11 cellular contexts compared by ENCODE assay signal in the genomic region with DNA sequence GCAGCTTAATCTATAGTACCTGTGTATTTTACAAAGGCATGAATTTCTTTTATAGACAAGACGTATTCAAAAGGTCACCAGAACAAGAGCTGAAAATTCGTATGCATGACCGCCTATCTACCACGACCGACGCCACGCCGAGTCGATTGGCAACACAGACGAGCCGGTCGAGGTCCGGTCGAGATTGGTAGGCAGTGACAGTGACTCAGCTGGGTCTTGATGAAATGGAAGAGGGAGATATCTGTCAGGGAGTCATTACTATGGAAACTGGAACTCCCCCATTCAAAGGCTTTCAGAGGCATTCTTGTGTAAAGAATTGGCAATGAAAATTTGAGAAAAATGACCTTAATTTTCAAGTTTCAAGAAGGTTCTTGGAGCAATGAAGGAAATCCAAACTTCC. TPM values are rescaled to one million over a fixed set of nuclear protein-coding genes. Genes with fewer than 3 reads are reported as not detected.
A peak's percentile ranks its signal among the peaks of the same experiment; 100 is the strongest.
DNase-seq lines count a peak whose midpoint lies in the region; ATAC-seq and TF ChIP-seq lines count a peak whose summit lies in the region.
"Had no signal": no experiment of that assay in that cellular context is flagged by ENCODE, and none has a peak within 500 bp of the region (broad histone marks: within the 10 kb centered on the region; RNA-seq: fewer than 3 reads in every experiment).

No MANE protein-coding gene starts in this region.

- WGBS in right cardiac atrium: 87% methylated on average over 14 of the region's 14 CpGs

- H3K4me1 Mint-ChIP-seq in IgD-negative memory B cell: peaks cover 33 to 39% (median 38%) of the 10 kb centered on the region in 3 donors
- H3K4me1 Mint-ChIP-seq in neural crest cell: peaks cover 48% of the 10 kb centered on the region

- no peak overlapping the region for H3K27ac ChIP-seq in DND-41 (ENCODE audit: low read length)
- H3K27ac ChIP-seq in right cardiac atrium (ENCODE audit: low read length): no peak overlapping the region

- H3K27ac Mint-ChIP-seq in IgD-negative memory B cell (peak overlapping the region in 1 of 3 donors; percentile 40), neural crest cell (ENCODE audit: unreplicated experiment) (no peak overlapping the region)

- TF ChIP-seq CTCF in DND-41 (IDR thresholded peaks at IDR 0.05; ENCODE audit: borderline replicate concordance, extremely low read depth, low read length, poor library complexity, severe bottlenecking) (no peak), neural crest cell (conservative IDR thresholded peaks at IDR 0.05) (no peak)

- H4K20me1 ChIP-seq in DND-41 (ENCODE audit: insufficient read depth, low read length): no peaks in the 10 kb centered on the region; the same call in 1 of the 2 replicates

- H3K4me3 ChIP-seq in DND-41 (ENCODE audit: low read depth in 1 of 2, low read length in 2 of 2) (peak overlapping the region in 1 of 2 experiments; percentile 24; a peak in 1 of 4 replicates), right cardiac atrium (ENCODE audit: low read length) (no peak overlapping the region)

- H3K36me3 ChIP-seq in DND-41 (ENCODE audit: insufficient read depth, low read length): peaks cover 49% of the 10 kb centered on the region

- DNase-seq in DND-41 (no peak), astrocyte of the hippocampus (ENCODE audit: low read depth, low spot score) (peak; percentile 21), neural crest cell (ENCODE audit: low read depth, low spot score) (no peak), NCI-H2196 (lab: John Stamatoyannopoulos, UW; ENCODE audit: unreplicated experiment) (no peak), right cardiac atrium (no peak)
- DNase-seq: DMS79 treated with DMSO at 0.1 percent for 48 hours, GOT3, left cardiac atrium, NCI-H510A treated with DMSO at 0.1 percent for 48 hours had no signal

- ATAC-seq in DND-41 (ENCODE audit: insufficient read depth, low read depth) (no peak), right cardiac atrium (no peak), HG03045 (IDR thresholded peaks at IDR 0.05; ENCODE audit: unreplicated experiment) (no peak)
- ATAC-seq: left cardiac atrium had no signal

- H3K4me2 ChIP-seq in DND-41 (ENCODE audit: insufficient read depth, low read length): peak overlapping the region; percentile 90; the same call in 1 of the 2 replicates

- H2AFZ ChIP-seq in DND-41 (ENCODE audit: low read depth, low read length): no peak overlapping the region

- H3K4me1 ChIP-seq in DND-41 (ENCODE audit: insufficient read depth, low read length) (peaks cover 47% of the 10 kb centered on the region), right cardiac atrium (ENCODE audit: control insufficient read depth, insufficient read depth, low read length) (peaks cover 7% of the 10 kb centered on the region)

- H3K36me3 Mint-ChIP-seq in IgD-negative memory B cell: peaks cover 2% of the 10 kb centered on the region
- H3K36me3 Mint-ChIP-seq in neural crest cell (ENCODE audit: low read depth): peaks cover 3% of the 10 kb centered on the region

- no peaks in the 10 kb centered on the region for H3K27me3 ChIP-seq in DND-41 (ENCODE audit: insufficient read depth, low read length, poor library complexity)
- H3K27me3 ChIP-seq in right cardiac atrium (ENCODE audit: control insufficient read depth, insufficient read depth): no peaks in the 10 kb centered on the region

- H3K9ac ChIP-seq in DND-41 (ENCODE audit: low read depth, low read length): no peak overlapping the region

- no peaks in the 10 kb centered on the region for H3K27me3 Mint-ChIP-seq in IgD-negative memory B cell
- H3K27me3 Mint-ChIP-seq in neural crest cell (ENCODE audit: low read depth): no peaks in the 10 kb centered on the region

- intact Hi-C loops in right cardiac atrium (cut with DNase I): no loop called here

- peaks cover 76% of the 10 kb centered on the region for H3K79me2 ChIP-seq in DND-41 (ENCODE audit: insufficient read depth, low read length)

- H3K9me3 ChIP-seq in DND-41 (ENCODE audit: insufficient read depth, low read length, severe bottlenecking) (no peaks in the 10 kb centered on the region), right cardiac atrium (ENCODE audit: control insufficient read depth, low read length) (no peaks in the 10 kb centered on the region)

- H3K9me3 Mint-ChIP-seq in IgD-negative memory B cell (no peaks in the 10 kb centered on the region), neural crest cell (no peaks in the 10 kb centered on the region)

- H3K4me3 Mint-ChIP-seq in IgD-negative memory B cell: peak overlapping the region; percentile 60 to 93 (median 80)
- H3K4me3 Mint-ChIP-seq in neural crest cell: peak overlapping the region; percentile 83

RNA-seq across cellular contexts. Expression of a gene that starts 2.1 kb away (rescaled TPM):
- polyA plus RNA-seq in IgD-negative memory B cell (353 TPM), right cardiac atrium (3,797 TPM)
- total RNA-seq in neural crest cell (263 and 275 TPM in 2 replicates), right cardiac atrium (100 to 1,000 TPM; 819 to 995 (median 889) TPM)

RNA-seq across cellular contexts. Expression of a gene that starts 2.2 kb away (rescaled TPM):
- polyA plus RNA-seq in IgD-negative memory B cell (13.5 TPM), right cardiac atrium (7.6 TPM)
- total RNA-seq in neural crest cell (74.1 and 76.4 TPM in 2 replicates), right cardiac atrium (10 to 100 TPM in 3 of 4 donors, 1 to 10 TPM in 1; 9.4 to 15.7 (median 12.1) TPM)

RNA-seq across cellular contexts. Expression of a gene that starts 26.4 kb away (rescaled TPM):
- polyA plus RNA-seq in IgD-negative memory B cell (2.3 TPM), right cardiac atrium (1.5 TPM)
- total RNA-seq in neural crest cell (11.5 and 12.4 TPM in 2 replicates), right cardiac atrium (1 to 10 TPM; 1.6 to 2.9 (median 2.0) TPM)

RNA-seq across cellular contexts. Expression of a gene that starts 43.2 kb away (rescaled TPM):
- polyA plus RNA-seq in IgD-negative memory B cell: 9.1 TPM
- total RNA-seq in neural crest cell: 21.5 and 22.5 TPM in 2 replicates
- 1 to 10 TPM; 6.6 to 8.6 (median 7.0) TPM for total RNA-seq in right cardiac atrium
- polyA plus RNA-seq in right cardiac atrium: 5.5 TPM

RNA-seq across cellular contexts. Expression of a gene that starts 58.0 kb away (rescaled TPM):
- polyA plus RNA-seq in IgD-negative memory B cell (35.0 TPM), right cardiac atrium (22.1 TPM)
- total RNA-seq in neural crest cell (not detected in 2 replicates), right cardiac atrium (10 to 100 TPM; 24.6 to 31.9 (median 30.3) TPM)
